In the genomic region with DNA sequence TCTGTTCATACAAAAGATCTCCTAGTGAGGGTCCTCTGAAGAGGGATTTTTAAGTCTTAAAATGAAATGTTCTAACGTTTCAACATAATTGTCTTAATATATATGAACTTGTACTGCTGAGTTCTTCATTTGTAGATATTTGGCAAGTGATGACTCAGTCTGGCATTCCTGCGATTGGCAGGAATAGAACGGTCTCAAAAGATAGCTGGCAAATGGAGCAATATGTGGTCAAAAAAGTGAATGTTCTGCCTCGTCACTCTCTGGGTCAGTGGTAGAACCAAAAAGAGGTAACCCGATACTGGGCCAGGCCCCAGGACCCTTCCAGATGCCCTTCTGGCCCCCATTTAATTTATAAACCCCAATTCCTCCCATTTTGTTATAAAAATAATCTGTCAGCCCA, we compare ENCODE assay signal across 11 cellular contexts. TPM values are rescaled to one million over a fixed set of nuclear protein-coding genes. Genes with fewer than 3 reads are reported as not detected.
DNase-seq lines count a peak whose midpoint lies in the region; ATAC-seq, FAIRE-seq and TF ChIP-seq lines count a peak whose summit lies in the region.
"Had no signal": no experiment of that assay in that cellular context is flagged by ENCODE, and none has a peak within 500 bp of the region (broad histone marks: within the 10 kb centered on the region; RNA-seq: fewer than 3 reads in every experiment).

No MANE protein-coding gene starts in this region.

- no peaks in the 10 kb centered on the region for H3K36me3 ChIP-seq in GM12878 (ENCODE audit: control insufficient read depth in 2 of 2, insufficient read depth in 2 of 2, low read length in 1 of 2)
- no peaks in the 10 kb centered on the region for H3K36me3 ChIP-seq in effector memory CD4-positive, alpha-beta T cell (ENCODE audit: control insufficient read depth, insufficient read depth, low read length)
- H3K36me3 ChIP-seq: uterus had no signal

- H3K4me1 ChIP-seq in GM12878 (ENCODE audit: control insufficient read depth, insufficient read depth, low read length), result peaks cover 63% of the 10 kb centered on the region
- no peaks in the 10 kb centered on the region for H3K4me1 ChIP-seq in effector memory CD4-positive, alpha-beta T cell (ENCODE audit: control insufficient read depth, insufficient read depth, low read length, poor library complexity, severe bottlenecking)

- no peak for TF ChIP-seq CTCF in GM12878 (IDR thresholded peaks at IDR 0.05 in 2 of 3, conservative IDR thresholded peaks at IDR 0.05 in 1 of 3; ENCODE audit: control insufficient read depth in 2 of 3, extremely low read depth in 1 of 3, insufficient read depth in 1 of 3, low read depth in 3 of 3, low read length in 3 of 3)

- DNase-seq in CD1c-positive myeloid dendritic cell (ENCODE audit: extremely low spot score) (peak; percentile 82), NCI-H226 (peak; percentile 91), GM12878 (ENCODE audit: low read depth, low spot score) (no peak), myocyte (ENCODE audit: low read depth) (peak; percentile 79), NK-92 (lab: John Stamatoyannopoulos, UW; ENCODE audit: unreplicated experiment) (no peak), NCI-H510A treated with DMSO at 0.1 percent for 48 hours (lab: John Stamatoyannopoulos, UW) (no peak)
- DNase-seq in effector memory CD4-positive, alpha-beta T cell, result no peak
- DNase-seq: aorta, C1 segment of cervical spinal cord, uterus had no signal

- H3K9ac ChIP-seq in GM12878 (ENCODE audit: control insufficient read depth, insufficient read depth, low read length), result no peak overlapping the region

- no peak overlapping the region for H3K4me3 ChIP-seq in GM12878
- no peak overlapping the region for H3K4me3 ChIP-seq in effector memory CD4-positive, alpha-beta T cell (ENCODE audit: insufficient read depth, low read depth, low read length, poor library complexity, severe bottlenecking)
- H3K4me3 ChIP-seq: uterus had no signal

- RAD21 ChIA-PET in GM12878 (lab: Charles Lee; ENCODE audit: unreplicated experiment), result interaction anchor here (0.6 to 6.9 kb wide), 14 partner anchors 9 to 102 kb away, joined by 3 to 38 read pairs (median 4); a partner anchor contains a TSS

- no peak overlapping the region for H2AFZ ChIP-seq in GM12878 (ENCODE audit: control insufficient read depth, low read depth, low read length)

- POLR2A ChIA-PET in GM12878 (lab: Charles Lee), result interaction anchor here (1.1 to 3.3 kb wide), 7 partner anchors 8 to 166 kb away, joined by 3 to 22 read pairs (median 4); no protein-coding TSS in a partner anchor

- intact Hi-C loops in GM12878 (cut with micrococcal nuclease; ENCODE audit: unreplicated experiment), result loop anchor here (5.0 kb wide), 2 partner anchors 39 to 76 kb away; a partner anchor contains a TSS

- CTCF ChIA-PET in GM12878 (lab: Yijun Ruan, JAX), result interaction anchor here (1.2 to 5.3 kb wide), 8 partner anchors 9 to 72 kb away, joined by 3 to 24 read pairs (median 4); a partner anchor contains a TSS

- WGBS in GM12878 (ENCODE audit: insufficient coverage, insufficient replicate concordance, low lambda C conversion rate, missing lambda C conversion rate), result 99% methylated on average over 5 of the region's 5 CpGs

- no peaks in the 10 kb centered on the region for H3K79me2 ChIP-seq in GM12878 (ENCODE audit: control insufficient read depth, insufficient read depth, low read length)

- peak overlapping the region; percentile 87; the same call in 1 of the 2 replicates for H3K4me2 ChIP-seq in GM12878 (ENCODE audit: control insufficient read depth, insufficient read depth)

- H3K27me3 ChIP-seq in GM12878 (replicated peaks in 1 of 2; ENCODE audit: control insufficient read depth in 2 of 2, insufficient read depth in 2 of 2, low read length in 1 of 2), result no peaks in the 10 kb centered on the region
- H3K27me3 ChIP-seq in effector memory CD4-positive, alpha-beta T cell (replicated peaks; ENCODE audit: control insufficient read depth, insufficient read depth, low read length, poor library complexity, severe bottlenecking), result no peaks in the 10 kb centered on the region
- H3K27me3 ChIP-seq: uterus had no signal

- in situ Hi-C loops in GM12878 (cut with MboI), result no loop called here

- FAIRE-seq in GM12878 (lab: Jason Lieb, UNC), result no peak

- no peak for TF ChIP-seq POLR2A in GM12878 (IDR thresholded peaks at IDR 0.05; ENCODE audit: low read depth, low read length)

- no peaks in the 10 kb centered on the region for H4K20me1 ChIP-seq in GM12878 (ENCODE audit: control insufficient read depth, insufficient read depth)

- ATAC-seq in GM12878 (no peak), GM18861 (IDR thresholded peaks at IDR 0.05; ENCODE audit: unreplicated experiment) (no peak)

- TF ChIP-seq EP300 in GM12878 (IDR thresholded peaks at IDR 0.05; ENCODE audit: borderline replicate concordance in 1 of 2, control insufficient read depth in 1 of 2, low read depth in 2 of 2, low read length in 2 of 2), result no peak

- no peak for TF ChIP-seq RAD21 in GM12878 (IDR thresholded peaks at IDR 0.05; ENCODE audit: insufficient read depth, low read depth, low read length)

- SMC1A ChIA-PET in GM12878 (lab: Charles Lee; ENCODE audit: uncharacterized antibody, unreplicated experiment), result interaction anchor here (0.9 to 8.3 kb wide), 14 partner anchors 8 to 102 kb away, joined by 3 to 141 read pairs (median 6); a partner anchor contains a TSS

- peak overlapping the region; percentile 98 for H3K27ac ChIP-seq in GM12878 (ENCODE audit: control insufficient read depth, insufficient read depth)
- H3K27ac ChIP-seq in effector memory CD4-positive, alpha-beta T cell (ENCODE audit: insufficient read depth, low read length, poor library complexity, severe bottlenecking), result no peak overlapping the region
- H3K27ac ChIP-seq: uterus had no signal

- no TSS peak for BruUV-seq in GM12878 (replicated peaks; lab: Mats Ljungman, UMichigan)

- no peaks in the 10 kb centered on the region for H3K9me3 ChIP-seq in GM12878 (replicated peaks; ENCODE audit: control insufficient read depth, insufficient read depth, low read length)
- H3K9me3 ChIP-seq in effector memory CD4-positive, alpha-beta T cell (ENCODE audit: control insufficient read depth, low read length), result no peaks in the 10 kb centered on the region
- H3K9me3 ChIP-seq: uterus had no signal

TF ChIP-seq in GM12878, 131 proteins besides CTCF, POLR2A, EP300 and RAD21 (continues in another document):
- TF ChIP-seq, protein P1, sequence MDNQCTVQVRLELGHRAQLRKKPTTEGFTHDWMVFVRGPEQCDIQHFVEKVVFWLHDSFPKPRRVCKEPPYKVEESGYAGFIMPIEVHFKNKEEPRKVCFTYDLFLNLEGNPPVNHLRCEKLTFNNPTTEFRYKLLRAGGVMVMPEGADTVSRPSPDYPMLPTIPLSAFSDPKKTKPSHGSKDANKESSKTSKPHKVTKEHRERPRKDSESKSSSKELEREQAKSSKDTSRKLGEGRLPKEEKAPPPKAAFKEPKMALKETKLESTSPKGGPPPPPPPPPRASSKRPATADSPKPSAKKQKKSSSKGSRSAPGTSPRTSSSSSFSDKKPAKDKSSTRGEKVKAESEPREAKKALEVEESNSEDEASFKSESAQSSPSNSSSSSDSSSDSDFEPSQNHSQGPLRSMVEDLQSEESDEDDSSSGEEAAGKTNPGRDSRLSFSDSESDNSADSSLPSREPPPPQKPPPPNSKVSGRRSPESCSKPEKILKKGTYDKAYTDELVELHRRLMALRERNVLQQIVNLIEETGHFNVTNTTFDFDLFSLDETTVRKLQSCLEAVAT (IDR thresholded peaks at IDR 0.05), result 0 out of 2 replicates have a peak, but pooled peaks have one; percentile 62
- TF ChIP-seq, protein P2, sequence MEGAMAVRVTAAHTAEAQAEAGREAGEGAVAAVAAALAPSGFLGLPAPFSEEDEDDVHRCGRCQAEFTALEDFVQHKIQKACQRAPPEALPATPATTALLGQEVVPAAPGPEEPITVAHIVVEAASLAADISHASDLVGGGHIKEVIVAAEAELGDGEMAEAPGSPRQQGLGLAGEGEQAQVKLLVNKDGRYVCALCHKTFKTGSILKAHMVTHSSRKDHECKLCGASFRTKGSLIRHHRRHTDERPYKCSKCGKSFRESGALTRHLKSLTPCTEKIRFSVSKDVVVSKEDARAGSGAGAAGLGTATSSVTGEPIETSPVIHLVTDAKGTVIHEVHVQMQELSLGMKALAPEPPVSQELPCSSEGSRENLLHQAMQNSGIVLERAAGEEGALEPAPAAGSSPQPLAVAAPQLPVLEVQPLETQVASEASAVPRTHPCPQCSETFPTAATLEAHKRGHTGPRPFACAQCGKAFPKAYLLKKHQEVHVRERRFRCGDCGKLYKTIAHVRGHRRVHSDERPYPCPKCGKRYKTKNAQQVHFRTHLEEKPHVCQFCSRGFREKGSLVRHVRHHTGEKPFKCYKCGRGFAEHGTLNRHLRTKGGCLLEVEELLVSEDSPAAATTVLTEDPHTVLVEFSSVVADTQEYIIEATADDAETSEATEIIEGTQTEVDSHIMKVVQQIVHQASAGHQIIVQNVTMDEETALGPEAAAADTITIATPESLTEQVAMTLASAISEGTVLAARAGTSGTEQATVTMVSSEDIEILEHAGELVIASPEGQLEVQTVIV (IDR thresholded peaks at IDR 0.05; ENCODE audit: borderline replicate concordance, partially characterized antibody), result no peak
- TF ChIP-seq JUND (IDR thresholded peaks at IDR 0.05; ENCODE audit: low read depth, low read length) (no peak), SUPT20H (IDR thresholded peaks at IDR 0.05; ENCODE audit: borderline replicate concordance, control insufficient read depth, low read depth, low read length) (no peak)

RNA-seq across cellular contexts. Expression of a gene that starts 39.2 kb away (rescaled TPM):
- total RNA-seq in GM12878 (2013; cell fraction: nucleolus; rRNA removed), result not detected in 2 replicates
- total RNA-seq in GM12878 (2014; rRNA removed) (0.06 TPM in 1 of 2 replicates, not detected in the other), GM12878 (2014; rRNA removed; fragmentation: Illumina TruSeq; extraction: Trizol) (0.05 TPM in 1 of 2 replicates, not detected in the other), GM12878 (2021) (0.18 TPM in 1 of 2 replicates, not detected in the other), myocyte (0.31 and 1.4 TPM in 2 replicates)
- polyA plus RNA-seq in GM12878 (2011; ENCODE audit: low read depth), result not detected
- polyA plus RNA-seq in GM12878 (2011; rRNA removed) (not detected in 2 replicates), GM12878 (2014; fragmentation: Illumina TruSeq; extraction: Trizol) (0.01 and 0.10 TPM in 2 replicates), GM12878 (2014; fragmentation: Nextera tagmentation; extraction: Ambion mirVana) (not detected), GM12878 (2014; rRNA removed) (0.03 TPM in 1 of 2 replicates, not detected in the other), GM12878 (2016; fragmentation: Nextera tagmentation; extraction: Ambion mirVana) (not detected)
- polyA plus RNA-seq in GM12878 (2011; cell fraction: cytosol; rRNA removed), result not detected in 2 replicates
- not detected in 2 replicates for polyA plus RNA-seq in GM12878 (2011; cell fraction: nucleus; rRNA removed)
- polyA plus RNA-seq in GM12878 (2012), result 0.04 and 0.08 TPM in 2 replicates
- polyA minus RNA-seq in GM12878 (2011; rRNA and poly(A)+ RNA removed), result not detected in 2 replicates
- polyA minus RNA-seq in GM12878 (2011; cell fraction: cytosol; rRNA and poly(A)+ RNA removed), result not detected in 2 replicates
- not detected in 2 replicates for polyA minus RNA-seq in GM12878 (2011; cell fraction: nucleus; rRNA and poly(A)+ RNA removed)
- polyA plus RNA-seq in myocyte (2012), result 0.43 TPM
- polyA plus RNA-seq: aorta had no signal

Comparison
In these comparisons a context has a peak if more than half of its experiments do, and no peak if none do; other contexts are left out.
1. DNase-seq: peak in CD1c-positive myeloid dendritic cell (single experiment), NCI-H226 (single experiment) and myocyte (single experiment); none in GM12878 (single experiment), effector memory CD4-positive, alpha-beta T cell (0 of 3), NK-92 (single experiment) and NCI-H510A treated with DMSO at 0.1 percent for 48 hours (single experiment).